Comparison of ENCODE assay signal across 1 cellular context in the genomic region with DNA sequence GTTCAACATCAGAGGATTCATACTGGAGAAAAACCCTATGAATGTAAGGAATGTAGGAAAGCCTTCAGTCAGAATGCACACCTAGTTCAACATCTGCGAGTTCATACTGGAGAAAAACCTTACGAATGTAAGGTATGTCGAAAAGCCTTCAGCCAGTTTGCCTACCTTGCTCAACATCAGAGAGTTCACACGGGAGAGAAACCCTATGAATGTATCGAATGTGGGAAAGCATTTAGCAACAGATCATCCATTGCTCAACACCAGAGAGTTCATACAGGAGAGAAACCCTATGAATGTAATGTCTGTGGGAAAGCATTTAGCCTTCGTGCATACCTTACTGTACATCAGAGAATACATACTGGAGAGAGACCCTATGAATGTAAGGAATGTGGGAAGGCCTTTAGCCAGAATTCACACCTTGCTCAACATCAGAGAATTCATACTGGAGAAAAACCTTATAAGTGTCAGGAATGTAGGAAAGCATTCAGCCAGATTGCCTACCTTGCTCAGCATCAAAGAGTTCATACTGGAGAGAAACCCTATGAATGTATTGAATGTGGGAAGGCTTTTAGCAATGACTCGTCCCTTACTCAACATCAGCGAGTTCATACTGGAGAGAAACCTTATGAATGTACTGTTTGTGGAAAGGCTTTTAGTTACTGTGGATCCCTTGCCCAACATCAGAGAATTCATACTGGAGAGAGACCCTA.
TF ChIP-seq lines count a peak whose summit lies in the region.

No MANE protein-coding gene starts in this region.

TF ChIP-seq in H1, 55 proteins besides CTCF, POLR2A, EP300 and RAD21:
- TF ChIP-seq ZNF274 (IDR thresholded peaks at IDR 0.05; ENCODE audit: borderline replicate concordance, extremely low read depth, low read length) (peak; percentile 92), ATF3 (IDR thresholded peaks at IDR 0.05; ENCODE audit: insufficient read depth, low read depth, low read length) (no peak), ATF2 (IDR thresholded peaks at IDR 0.05; ENCODE audit: low read length) (no peak), SP4 (IDR thresholded peaks at IDR 0.05; ENCODE audit: low read length) (no peak), GTF2F1 (IDR thresholded peaks at IDR 0.05; ENCODE audit: borderline replicate concordance, low read depth, low read length) (no peak), YY1 (IDR thresholded peaks at IDR 0.05; ENCODE audit: low read depth, low read length) (no peak), JUN (IDR thresholded peaks at IDR 0.05; ENCODE audit: low read depth, low read length) (no peak)
